9 cellular contexts compared by ENCODE assay signal in the genomic region with DNA sequence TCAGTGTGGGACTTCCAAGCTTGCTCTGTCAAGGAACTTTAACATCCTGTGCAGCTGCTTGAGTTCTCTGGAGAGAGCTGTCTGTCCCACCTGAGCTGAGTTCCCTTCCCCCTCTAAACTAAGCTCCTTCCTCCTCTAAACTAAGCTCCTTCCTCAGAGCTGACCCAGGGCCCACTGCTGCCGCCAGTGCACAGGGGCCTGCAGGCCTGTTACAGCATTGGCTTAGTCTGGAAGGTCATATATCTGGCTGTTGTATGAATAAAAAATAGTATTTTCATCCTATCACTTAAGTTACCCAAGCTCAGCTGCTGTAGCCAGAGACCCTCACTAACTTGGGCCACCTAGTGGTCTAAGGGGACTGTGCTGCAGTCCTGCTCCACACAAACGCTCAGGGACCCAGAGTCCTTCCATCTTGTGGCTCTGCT.
A peak's percentile ranks its signal among the peaks of the same experiment; 100 is the strongest.
DNase-seq lines count a peak whose midpoint lies in the region; ATAC-seq and TF ChIP-seq lines count a peak whose summit lies in the region.
"Had no signal": no experiment of that assay in that cellular context is flagged by ENCODE, and none has a peak within 500 bp of the region (broad histone marks: within the 10 kb centered on the region; RNA-seq: fewer than 3 reads in every experiment).

No MANE protein-coding gene starts in this region.

- H3K27ac Mint-ChIP-seq in neural crest cell (ENCODE audit: unreplicated experiment): no peak overlapping the region

- no peak overlapping the region for H3K4me3 Mint-ChIP-seq in neural crest cell

- TF ChIP-seq POLR2A in NB4 (IDR thresholded peaks at IDR 0.05; ENCODE audit: extremely low read depth, insufficient read length): no peak

- peak; percentile 72 for DNase-seq in DMS53 treated with DMSO at 0.1 percent for 48 hours (lab: John Stamatoyannopoulos, UW; ENCODE audit: unreplicated experiment)
- peak; percentile 35 for DNase-seq in NB4 (ENCODE audit: low read depth)
- peak; percentile 12 for DNase-seq in cerebellar cortex (ENCODE audit: low spot score)
- no peak for DNase-seq in neural crest cell (ENCODE audit: low read depth, low spot score)
- DNase-seq in AG20443 (ENCODE audit: low spot score): no peak
- DNase-seq in SKM-1 treated with dmso at 0.1 percent for 144 hours (lab: John Stamatoyannopoulos, UW; ENCODE audit: unreplicated experiment): no peak
- DNase-seq in GF-D8 (lab: John Stamatoyannopoulos, UW): no peak
- DNase-seq: activated CD4-positive, alpha-beta T cell treated with anti-CD3 and anti-CD28 coated beads, Interleukin-2, amount 50 U/mL, for 1 hour had no signal

- H3K9me3 Mint-ChIP-seq in neural crest cell: peaks cover 3% of the 10 kb centered on the region

- H3K4me1 Mint-ChIP-seq in neural crest cell: no peaks in the 10 kb centered on the region

- H3K27me3 Mint-ChIP-seq in neural crest cell (ENCODE audit: low read depth): no peaks in the 10 kb centered on the region

- TF ChIP-seq CTCF in NB4 (IDR thresholded peaks at IDR 0.05; ENCODE audit: low read depth, low read length) (peak; percentile 59), neural crest cell (conservative IDR thresholded peaks at IDR 0.05) (peak; percentile 59)

- no peak for ATAC-seq in GM19467 (IDR thresholded peaks at IDR 0.05; ENCODE audit: unreplicated experiment)

- no peaks in the 10 kb centered on the region for H3K36me3 Mint-ChIP-seq in neural crest cell (ENCODE audit: low read depth)

- H3K4me3 ChIP-seq in NB4 (ENCODE audit: low read depth, low read length): no peak overlapping the region

Comparison
In these comparisons a context has a peak if more than half of its experiments do, and no peak if none do; other contexts are left out.
1. DNase-seq: peak in DMS53 treated with DMSO at 0.1 percent for 48 hours (single experiment), NB4 (single experiment) and cerebellar cortex (single experiment); none in neural crest cell (single experiment), AG20443 (single experiment), SKM-1 treated with dmso at 0.1 percent for 144 hours (single experiment) and GF-D8 (single experiment).